In the genomic region with DNA sequence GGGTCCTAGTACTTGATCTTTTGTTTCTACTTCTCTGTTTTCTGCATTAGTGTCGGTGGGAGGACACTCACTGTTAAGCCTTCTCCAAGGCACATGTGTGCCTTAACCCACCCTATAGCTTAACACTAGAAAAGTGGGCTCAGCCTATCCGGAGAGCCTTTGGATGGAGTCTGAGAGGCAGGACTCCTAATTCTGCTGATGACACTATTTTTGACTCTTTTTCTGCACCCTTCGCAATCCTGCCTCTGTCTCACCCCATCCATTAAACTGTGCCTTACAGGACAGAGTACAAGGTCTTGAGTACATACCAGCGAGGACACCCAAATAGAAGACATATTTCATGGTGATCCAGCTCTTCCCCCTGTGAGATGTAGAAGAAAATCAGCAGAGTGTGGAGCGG, we compare ENCODE assay signal across 1 cellular context.
TF ChIP-seq lines count a peak whose summit lies in the region.

No MANE protein-coding gene starts in this region.

TF ChIP-seq in K562, 482 proteins besides CTCF, POLR2A, EP300 and RAD21:
- peak; percentile 59 for TF ChIP-seq ZNF316 (IDR thresholded peaks at IDR 0.05)
- no peak for TF ChIP-seq IFI16 (CRISPR knock-in tag; IDR thresholded peaks at IDR 0.05)
- TF ChIP-seq XRCC5 (IDR thresholded peaks at IDR 0.05; ENCODE audit: low read depth, low read length) = no peak
- no peak for TF ChIP-seq POLR3G (IDR thresholded peaks at IDR 0.05; ENCODE audit: extremely low read depth, insufficient read length, insufficient replicate concordance)
- no peak for TF ChIP-seq NFRKB (IDR thresholded peaks at IDR 0.05; ENCODE audit: low read depth)
- TF ChIP-seq NR2C1 (IDR thresholded peaks at IDR 0.05) = no peak
- no peak for TF ChIP-seq NR2C1 (tag; IDR thresholded peaks at IDR 0.05)
- TF ChIP-seq RFX5 (IDR thresholded peaks at IDR 0.05; ENCODE audit: low read depth, low read length) = no peak
- TF ChIP-seq C11orf30 (IDR thresholded peaks at IDR 0.05; ENCODE audit: low read depth) = peak; percentile 45
- TF ChIP-seq NR2C2 (CRISPR knock-in tag; IDR thresholded peaks at IDR 0.05) = no peak
- TF ChIP-seq NR2C2 (tag; IDR thresholded peaks at IDR 0.05) = no peak
- TF ChIP-seq MAFG (tag; conservative IDR thresholded peaks at IDR 0.05) = 0 out of 2 replicates have a peak, but pooled peaks have one; percentile 14
- no peak for TF ChIP-seq TCF3 (CRISPR knock-in tag; IDR thresholded peaks at IDR 0.05)
- TF ChIP-seq, protein P1, sequence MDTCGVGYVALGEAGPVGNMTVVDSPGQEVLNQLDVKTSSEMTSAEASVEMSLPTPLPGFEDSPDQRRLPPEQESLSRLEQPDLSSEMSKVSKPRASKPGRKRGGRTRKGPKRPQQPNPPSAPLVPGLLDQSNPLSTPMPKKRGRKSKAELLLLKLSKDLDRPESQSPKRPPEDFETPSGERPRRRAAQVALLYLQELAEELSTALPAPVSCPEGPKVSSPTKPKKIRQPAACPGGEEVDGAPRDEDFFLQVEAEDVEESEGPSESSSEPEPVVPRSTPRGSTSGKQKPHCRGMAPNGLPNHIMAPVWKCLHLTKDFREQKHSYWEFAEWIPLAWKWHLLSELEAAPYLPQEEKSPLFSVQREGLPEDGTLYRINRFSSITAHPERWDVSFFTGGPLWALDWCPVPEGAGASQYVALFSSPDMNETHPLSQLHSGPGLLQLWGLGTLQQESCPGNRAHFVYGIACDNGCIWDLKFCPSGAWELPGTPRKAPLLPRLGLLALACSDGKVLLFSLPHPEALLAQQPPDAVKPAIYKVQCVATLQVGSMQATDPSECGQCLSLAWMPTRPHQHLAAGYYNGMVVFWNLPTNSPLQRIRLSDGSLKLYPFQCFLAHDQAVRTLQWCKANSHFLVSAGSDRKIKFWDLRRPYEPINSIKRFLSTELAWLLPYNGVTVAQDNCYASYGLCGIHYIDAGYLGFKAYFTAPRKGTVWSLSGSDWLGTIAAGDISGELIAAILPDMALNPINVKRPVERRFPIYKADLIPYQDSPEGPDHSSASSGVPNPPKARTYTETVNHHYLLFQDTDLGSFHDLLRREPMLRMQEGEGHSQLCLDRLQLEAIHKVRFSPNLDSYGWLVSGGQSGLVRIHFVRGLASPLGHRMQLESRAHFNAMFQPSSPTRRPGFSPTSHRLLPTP (IDR thresholded peaks at IDR 0.05; ENCODE audit: borderline replicate concordance, extremely low read depth, insufficient read length) = no peak
- no peak for TF ChIP-seq WHSC1 (IDR thresholded peaks at IDR 0.05; ENCODE audit: low read length)
- no peak for TF ChIP-seq SMAD3 (CRISPR knock-in tag; conservative IDR thresholded peaks at IDR 0.05)
TF ChIP-seq in K562: peak in this region for 3.
